Comparison of ENCODE assay signal across 1 cellular context in genomic region chrX:156029707-156030442, GRCh38.
TF ChIP-seq lines count a peak whose summit lies in the region.
"Not testable (repeated sequence)": the region's sequence is repeated elsewhere in the genome, so short reads cannot be mapped to it uniquely, and the experiment has no call there.

No MANE protein-coding gene starts in this region.

TF ChIP-seq in K562, 482 proteins besides CTCF, POLR2A, EP300 and RAD21 (continued from another document):
- TF ChIP-seq NR2C2 (CRISPR knock-in tag; IDR thresholded peaks at IDR 0.05), result not testable (repeated sequence)
- TF ChIP-seq NR2C2 (tag; IDR thresholded peaks at IDR 0.05) (peak; percentile 6; the same call in 1 of the 2 replicates), HNRNPK (IDR thresholded peaks at IDR 0.05; ENCODE audit: low read depth, low read length, poor library complexity, severe bottlenecking) (peak; percentile 10), MAFF (IDR thresholded peaks at IDR 0.05; ENCODE audit: low read length) (peak; percentile 49)
